Comparison of ENCODE assay signal across 8 cellular contexts in genomic region chr11:14359573-14360031, GRCh38. TPM values are rescaled to one million over a fixed set of nuclear protein-coding genes. Genes with fewer than 3 reads are reported as not detected.
DNase-seq lines count a peak whose midpoint lies in the region; ATAC-seq and TF ChIP-seq lines count a peak whose summit lies in the region.

No MANE protein-coding gene starts in this region.

- ATAC-seq in GM19455 (IDR thresholded peaks at IDR 0.05; ENCODE audit: unreplicated experiment) (no peak), HG02852 (IDR thresholded peaks at IDR 0.05; ENCODE audit: unreplicated experiment) (no peak), GM18511 (IDR thresholded peaks at IDR 0.05; ENCODE audit: unreplicated experiment) (no peak)

- no peaks in the 10 kb centered on the region for H3K27me3 Mint-ChIP-seq in activated naive CD4-positive, alpha-beta T cell treated with anti-CD3 and anti-CD28 coated beads, Interleukin-2, amount 50 U/mL, for 24 hours
- H3K27me3 Mint-ChIP-seq in activated naive CD8-positive, alpha-beta T cell treated with anti-CD3 and anti-CD28 coated beads for 36 hours: peaks cover 3% of the 10 kb centered on the region

- peak overlapping the region; percentile 81 for H3K4me3 ChIP-seq in kidney epithelial cell (ENCODE audit: low read depth, low read length)
- H3K4me3 ChIP-seq in tibial nerve: peak overlapping the region in 3 of 4 donors; percentile 34 to 93 (median 86)

- DNase-seq in activated naive CD4-positive, alpha-beta T cell (lab: John Stamatoyannopoulos, UW): no peak
- no peak for DNase-seq in activated naive CD8-positive, alpha-beta T cell treated with anti-CD3 and anti-CD28 coated beads for 36 hours
- DNase-seq in kidney epithelial cell (ENCODE audit: low read depth): no peak
- no peak for DNase-seq in tibial nerve (ENCODE audit: low spot score in 2 of 2)

- H3K36me3 ChIP-seq in kidney epithelial cell (ENCODE audit: control insufficient read depth, insufficient read depth, low read length): no peaks in the 10 kb centered on the region
- no peaks in the 10 kb centered on the region for H3K36me3 ChIP-seq in tibial nerve

- TF ChIP-seq EP300 in tibial nerve (IDR thresholded peaks at IDR 0.05): no peak

- no peak for TF ChIP-seq POLR2A in tibial nerve (IDR thresholded peaks at IDR 0.05)

- peak overlapping the region in 1 of 4 donors; percentile 89 for H3K27ac ChIP-seq in tibial nerve

- no peaks in the 10 kb centered on the region for H3K27me3 ChIP-seq in kidney epithelial cell (ENCODE audit: control insufficient read depth, insufficient read depth, low read length)
- H3K27me3 ChIP-seq in tibial nerve: no peaks in the 10 kb centered on the region

- peaks cover 31% of the 10 kb centered on the region for H3K4me1 Mint-ChIP-seq in activated naive CD4-positive, alpha-beta T cell treated with anti-CD3 and anti-CD28 coated beads, Interleukin-2, amount 50 U/mL, for 24 hours
- H3K4me1 Mint-ChIP-seq in activated naive CD8-positive, alpha-beta T cell treated with anti-CD3 and anti-CD28 coated beads for 36 hours: peaks cover 31% of the 10 kb centered on the region

- peak overlapping the region; percentile 78 for H3K4me3 Mint-ChIP-seq in activated naive CD4-positive, alpha-beta T cell treated with anti-CD3 and anti-CD28 coated beads, Interleukin-2, amount 50 U/mL, for 24 hours
- H3K4me3 Mint-ChIP-seq in activated naive CD8-positive, alpha-beta T cell treated with anti-CD3 and anti-CD28 coated beads for 36 hours: peak overlapping the region; percentile 70

- peaks cover 0 to 19% (median 4%) of the 10 kb centered on the region in 4 donors for H3K4me1 ChIP-seq in tibial nerve

- H3K9me3 ChIP-seq in tibial nerve: no peaks in the 10 kb centered on the region

- 71 to 85% methylated on average over 5 of the region's 5 CpGs for WGBS in tibial nerve, 2 donors

- peaks cover 11% of the 10 kb centered on the region for H3K36me3 Mint-ChIP-seq in activated naive CD4-positive, alpha-beta T cell treated with anti-CD3 and anti-CD28 coated beads, Interleukin-2, amount 50 U/mL, for 24 hours
- peaks cover 13% of the 10 kb centered on the region for H3K36me3 Mint-ChIP-seq in activated naive CD8-positive, alpha-beta T cell treated with anti-CD3 and anti-CD28 coated beads for 36 hours

- peak overlapping the region; percentile 69 for H3K27ac Mint-ChIP-seq in activated naive CD4-positive, alpha-beta T cell treated with anti-CD3 and anti-CD28 coated beads, Interleukin-2, amount 50 U/mL, for 24 hours
- no peak overlapping the region for H3K27ac Mint-ChIP-seq in activated naive CD8-positive, alpha-beta T cell treated with anti-CD3 and anti-CD28 coated beads for 36 hours

- no peak for TF ChIP-seq CTCF in kidney epithelial cell (IDR thresholded peaks at IDR 0.05; ENCODE audit: insufficient read depth, low read length, poor library complexity, severe bottlenecking)
- TF ChIP-seq CTCF in tibial nerve (IDR thresholded peaks at IDR 0.05): no peak

- H3K9me3 Mint-ChIP-seq in activated naive CD4-positive, alpha-beta T cell treated with anti-CD3 and anti-CD28 coated beads, Interleukin-2, amount 50 U/mL, for 24 hours: no peaks in the 10 kb centered on the region
- H3K9me3 Mint-ChIP-seq in activated naive CD8-positive, alpha-beta T cell treated with anti-CD3 and anti-CD28 coated beads for 36 hours: no peaks in the 10 kb centered on the region

RNA-seq across cellular contexts. Expression of gene RRAS2, which starts 0.6 kb away (rescaled TPM):
- 10 to 100 TPM; 70.7 to 72.7 TPM for total RNA-seq in activated naive CD8-positive, alpha-beta T cell treated with anti-CD3 and anti-CD28 coated beads for 36 hours
- total RNA-seq in kidney epithelial cell (102 and 118 TPM in 2 replicates), tibial nerve (10 to 100 TPM; 43.2 to 64.0 (median 46.8) TPM)
